In the genomic region with DNA sequence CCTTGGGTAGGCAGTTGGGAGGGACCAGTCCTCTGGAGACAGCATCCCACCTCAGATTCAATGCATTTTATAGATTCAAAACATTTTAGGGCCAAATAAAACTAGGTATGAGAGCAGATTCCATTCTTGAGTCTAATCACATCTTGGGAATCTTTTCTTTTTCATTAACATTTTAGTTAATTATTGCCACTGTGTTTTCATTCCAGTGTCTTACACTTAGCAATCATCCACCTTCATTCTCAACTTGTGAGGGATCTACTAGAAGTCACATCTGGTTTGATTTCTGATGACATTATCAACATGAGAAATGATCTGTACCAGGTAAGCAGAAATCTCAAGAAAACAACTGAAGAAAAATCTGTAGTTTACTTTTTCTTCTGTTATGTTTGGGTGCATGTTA, we compare ENCODE assay signal across 17 cellular contexts.
DNase-seq lines count a peak whose midpoint lies in the region; ATAC-seq lines count a peak whose summit lies in the region.
"Had no signal": no experiment of that assay in that cellular context is flagged by ENCODE, and none has a peak within 500 bp of the region (broad histone marks: within the 10 kb centered on the region; RNA-seq: fewer than 3 reads in every experiment).

No MANE protein-coding gene starts in this region.

- H3K9me3 Mint-ChIP-seq in stimulated activated naive CD8-positive, alpha-beta T cell treated with anti-CD3 and anti-CD28 coated beads, Interleukin-15, Interleukin-2, amounts not matched to agents 100 ng/mL and 50 ng/mL, for 24 hours = no peaks in the 10 kb centered on the region
- H3K9me3 Mint-ChIP-seq in activated naive CD8-positive, alpha-beta T cell treated with anti-CD3 and anti-CD28 coated beads, Interleukin-2, amount 10 ng/mL, durations not matched to agents 7 days and 5 days = peaks cover 7% of the 10 kb centered on the region
- H3K9me3 Mint-ChIP-seq in naive thymus-derived CD4-positive, alpha-beta T cell = peaks cover 0 to 7% (median 0%) of the 10 kb centered on the region in 11 donors
- H3K9me3 Mint-ChIP-seq: IgD-negative memory B cell had no signal

- no peak overlapping the region for H3K27ac ChIP-seq in naive thymus-derived CD4-positive, alpha-beta T cell (ENCODE audit: low read depth, low read length)
- H3K27ac ChIP-seq: ascending aorta; BLaER1 treated with 17β-estradiol and CSF1 and Interleukin-3, amounts not matched to agents 10 nM and 100 nM had no signal

- peaks cover 93% of the 10 kb centered on the region for H3K36me3 Mint-ChIP-seq in stimulated activated naive CD8-positive, alpha-beta T cell treated with anti-CD3 and anti-CD28 coated beads, Interleukin-15, Interleukin-2, amounts not matched to agents 100 ng/mL and 50 ng/mL, for 24 hours (ENCODE audit: low read depth)
- peaks cover 79% of the 10 kb centered on the region for H3K36me3 Mint-ChIP-seq in activated naive CD8-positive, alpha-beta T cell treated with anti-CD3 and anti-CD28 coated beads, Interleukin-2, amount 10 ng/mL, durations not matched to agents 7 days and 5 days
- peaks cover 27 to 78% (median 70%) of the 10 kb centered on the region in 5 donors for H3K36me3 Mint-ChIP-seq in naive thymus-derived CD4-positive, alpha-beta T cell

- intact Hi-C loops in naive thymus-derived CD4-positive, alpha-beta T cell (cut with micrococcal nuclease) = no loop called here

- H3K9me3 ChIP-seq in naive thymus-derived CD4-positive, alpha-beta T cell (ENCODE audit: control insufficient read depth in 2 of 3, low read length in 3 of 3) = no peaks in the 10 kb centered on the region
- H3K9me3 ChIP-seq: ascending aorta; BLaER1 treated with 17β-estradiol and CSF1 and Interleukin-3, amounts not matched to agents 10 nM and 100 nM; HAP-1; SK-N-SH had no signal

- no peak overlapping the region for H3K4me3 ChIP-seq in naive thymus-derived CD4-positive, alpha-beta T cell (ENCODE audit: low read length)
- H3K4me3 ChIP-seq: ascending aorta; BLaER1 treated with 17β-estradiol and CSF1 and Interleukin-3, amounts not matched to agents 10 nM and 100 nM; HAP-1 had no signal

- H3K4me1 Mint-ChIP-seq in stimulated activated naive CD8-positive, alpha-beta T cell treated with anti-CD3 and anti-CD28 coated beads, Interleukin-15, Interleukin-2, amounts not matched to agents 100 ng/mL and 50 ng/mL, for 24 hours (ENCODE audit: low read depth) = peaks cover 76% of the 10 kb centered on the region
- H3K4me1 Mint-ChIP-seq in activated naive CD8-positive, alpha-beta T cell treated with anti-CD3 and anti-CD28 coated beads, Interleukin-2, amount 10 ng/mL, durations not matched to agents 7 days and 5 days = peaks cover 77% of the 10 kb centered on the region
- peaks cover 32 to 79% (median 73%) of the 10 kb centered on the region in 7 donors for H3K4me1 Mint-ChIP-seq in naive thymus-derived CD4-positive, alpha-beta T cell

- H3K4me1 ChIP-seq in naive thymus-derived CD4-positive, alpha-beta T cell (ENCODE audit: control insufficient read depth in 2 of 2, insufficient read depth in 2 of 2, low read length in 2 of 2) = peaks cover 27 to 39% of the 10 kb centered on the region in 2 donors
- H3K4me1 ChIP-seq: ascending aorta had no signal

- CTCF ChIA-PET in naive thymus-derived CD4-positive, alpha-beta T cell (lab: Charles Lee) = no interaction called here

- no peak for DNase-seq in stimulated activated naive CD8-positive, alpha-beta T cell treated with anti-CD3 and anti-CD28 coated beads, Interleukin-15, Interleukin-2, amounts not matched to agents 100 U/mL and 50 U/mL, for 24 hours
- DNase-seq in activated naive CD8-positive, alpha-beta T cell treated with anti-CD3 and anti-CD28 coated beads, Interleukin-2, amount 10 ng/mL, durations not matched to agents 7 days and 5 days = no peak
- DNase-seq in naive thymus-derived CD4-positive, alpha-beta T cell = no peak
- DNase-seq in COLO668 (lab: John Stamatoyannopoulos, UW; ENCODE audit: unreplicated experiment) (no peak), pons (ENCODE audit: low spot score) (no peak)
- DNase-seq: activated CD4-positive, alpha-beta T cell treated with anti-CD3 and anti-CD28 coated beads, Interleukin-2, amount 10 ng/mL, durations not matched to agents 24 days and 14 days; dermis blood vessel endothelial cell; EL; NCI-H2081; SK-N-SH; stimulated activated CD8-positive, alpha-beta memory T cell treated with anti-CD3 and anti-CD28 coated beads, Interleukin-4, amount 100 ng/mL, for 48 hours had no signal

- no peak for ATAC-seq in stimulated activated naive CD8-positive, alpha-beta T cell treated with anti-CD3 and anti-CD28 coated beads, Interleukin-15, Interleukin-2, amounts not matched to agents 100 U/mL and 50 U/mL, for 24 hours
- no peak for ATAC-seq in activated naive CD8-positive, alpha-beta T cell treated with anti-CD3 and anti-CD28 coated beads, Interleukin-2, amount 10 ng/mL, durations not matched to agents 7 days and 5 days (ENCODE audit: low read depth)
- no peak for ATAC-seq in naive thymus-derived CD4-positive, alpha-beta T cell
- ATAC-seq in HG02981 (IDR thresholded peaks at IDR 0.05; ENCODE audit: unreplicated experiment) = no peak

- no peaks in the 10 kb centered on the region for H3K27me3 Mint-ChIP-seq in stimulated activated naive CD8-positive, alpha-beta T cell treated with anti-CD3 and anti-CD28 coated beads, Interleukin-15, Interleukin-2, amounts not matched to agents 100 ng/mL and 50 ng/mL, for 24 hours
- H3K27me3 Mint-ChIP-seq in activated naive CD8-positive, alpha-beta T cell treated with anti-CD3 and anti-CD28 coated beads, Interleukin-2, amount 10 ng/mL, durations not matched to agents 7 days and 5 days = no peaks in the 10 kb centered on the region
- H3K27me3 Mint-ChIP-seq in naive thymus-derived CD4-positive, alpha-beta T cell = no peaks in the 10 kb centered on the region
- H3K27me3 Mint-ChIP-seq: activated CD4-positive, alpha-beta T cell treated with anti-CD3 and anti-CD28 coated beads, Interleukin-2, amount 10 ng/mL, durations not matched to agents 24 days and 14 days; IgD-negative memory B cell had no signal

- H3K36me3 ChIP-seq in naive thymus-derived CD4-positive, alpha-beta T cell (ENCODE audit: control insufficient read depth in 2 of 3, insufficient read depth in 3 of 3, low read length in 3 of 3) = peaks cover 17 to 64% (median 25%) of the 10 kb centered on the region in 3 experiments

- H3K27ac Mint-ChIP-seq in stimulated activated naive CD8-positive, alpha-beta T cell treated with anti-CD3 and anti-CD28 coated beads, Interleukin-15, Interleukin-2, amounts not matched to agents 100 ng/mL and 50 ng/mL, for 24 hours = peak overlapping the region; percentile 69
- H3K27ac Mint-ChIP-seq in activated naive CD8-positive, alpha-beta T cell treated with anti-CD3 and anti-CD28 coated beads, Interleukin-2, amount 10 ng/mL, durations not matched to agents 7 days and 5 days = peak overlapping the region; percentile 80
- H3K27ac Mint-ChIP-seq in naive thymus-derived CD4-positive, alpha-beta T cell = peak overlapping the region in 7 of 9 donors; percentile 6 to 87 (median 62)

- H3K4me3 Mint-ChIP-seq in stimulated activated naive CD8-positive, alpha-beta T cell treated with anti-CD3 and anti-CD28 coated beads, Interleukin-15, Interleukin-2, amounts not matched to agents 100 ng/mL and 50 ng/mL, for 24 hours = no peak overlapping the region
- no peak overlapping the region for H3K4me3 Mint-ChIP-seq in activated naive CD8-positive, alpha-beta T cell treated with anti-CD3 and anti-CD28 coated beads, Interleukin-2, amount 10 ng/mL, durations not matched to agents 7 days and 5 days
- no peak overlapping the region for H3K4me3 Mint-ChIP-seq in naive thymus-derived CD4-positive, alpha-beta T cell
- H3K4me3 Mint-ChIP-seq: activated CD4-positive, alpha-beta T cell treated with anti-CD3 and anti-CD28 coated beads, Interleukin-2, amount 10 ng/mL, durations not matched to agents 24 days and 14 days; IgD-negative memory B cell had no signal

- POLR2A ChIA-PET in activated naive CD8-positive, alpha-beta T cell treated with anti-CD3 and anti-CD28 coated beads, Interleukin-2, amount 10 ng/mL, durations not matched to agents 7 days and 5 days (lab: Charles Lee) = no interaction called here
- POLR2A ChIA-PET in naive thymus-derived CD4-positive, alpha-beta T cell (lab: Charles Lee) = interaction anchor here (0.6 kb wide), 1 partner anchor 43 kb away, joined by 3 read pairs; no protein-coding TSS in a partner anchor

- no peaks in the 10 kb centered on the region for H3K27me3 ChIP-seq in naive thymus-derived CD4-positive, alpha-beta T cell (ENCODE audit: control insufficient read depth in 2 of 2, insufficient read depth in 2 of 2, low read length in 2 of 2)
- H3K27me3 ChIP-seq: ascending aorta; BLaER1 treated with 17β-estradiol and CSF1 and Interleukin-3, amounts not matched to agents 10 nM and 100 nM had no signal
